18 cellular contexts compared by ENCODE assay signal in the genomic region with DNA sequence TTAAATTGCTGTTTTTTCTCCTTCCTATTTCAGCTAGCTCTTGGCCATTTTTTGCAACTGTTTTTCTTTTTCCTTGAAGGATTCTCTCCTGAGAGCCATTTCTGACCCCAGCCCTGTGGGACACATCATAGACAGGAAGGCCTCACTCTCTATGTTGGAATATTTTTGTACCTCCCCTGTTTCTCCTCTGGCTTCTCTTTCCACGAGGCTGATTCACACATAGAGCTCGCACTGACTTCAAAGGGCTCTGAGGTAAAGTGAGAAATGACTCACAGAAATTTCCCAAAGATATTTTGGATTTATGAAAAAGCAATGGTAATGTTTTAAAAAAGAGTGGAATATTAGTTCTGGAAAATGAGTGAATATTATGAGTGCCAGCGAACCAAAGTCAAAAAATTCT.
DNase-seq lines count a peak whose midpoint lies in the region; ATAC-seq, FAIRE-seq and TF ChIP-seq lines count a peak whose summit lies in the region.
"Had no signal": no experiment of that assay in that cellular context is flagged by ENCODE, and none has a peak within 500 bp of the region (broad histone marks: within the 10 kb centered on the region; RNA-seq: fewer than 3 reads in every experiment).

No MANE protein-coding gene starts in this region.

- H3K4me1 ChIP-seq in GM23248 (ENCODE audit: insufficient read depth) (no peaks in the 10 kb centered on the region), right atrium auricular region (no peaks in the 10 kb centered on the region)
- H3K4me1 ChIP-seq in effector memory CD4-positive, alpha-beta T cell (ENCODE audit: control insufficient read depth, insufficient read depth, low read length, poor library complexity, severe bottlenecking), result no peaks in the 10 kb centered on the region
- H3K4me1 ChIP-seq: BE2C, Peyer's patch had no signal

- H3K9me3 ChIP-seq in GM23248 (ENCODE audit: low read depth) (no peaks in the 10 kb centered on the region), right atrium auricular region (no peaks in the 10 kb centered on the region)
- no peaks in the 10 kb centered on the region for H3K9me3 ChIP-seq in effector memory CD4-positive, alpha-beta T cell (ENCODE audit: control insufficient read depth, low read length)
- H3K9me3 ChIP-seq: BE2C, Peyer's patch had no signal

- no peak overlapping the region for H3K4me2 ChIP-seq in GM23248 (ENCODE audit: unreplicated experiment)

- WGBS in GM23248 (ENCODE audit: low coverage in 1 of 2, low lambda C conversion rate in 2 of 2, missing lambda C conversion rate in 2 of 2), 2 experiments, result 33 to 41% methylated on average over 3 of the region's 3 CpGs

- H3K36me3 ChIP-seq in GM23248 (ENCODE audit: low read depth), result no peaks in the 10 kb centered on the region
- no peaks in the 10 kb centered on the region for H3K36me3 ChIP-seq in effector memory CD4-positive, alpha-beta T cell (ENCODE audit: control insufficient read depth, insufficient read depth, low read length)
- H3K36me3 ChIP-seq in right atrium auricular region, result no peaks in the 10 kb centered on the region
- H3K36me3 ChIP-seq: BE2C, Peyer's patch had no signal

- POLR2A ChIA-PET in RWPE1 (lab: Yijun Ruan, JAX; ENCODE audit: low non-redundant PET), result no interaction called here

- ATAC-seq in stimulated activated naive CD8-positive, alpha-beta T cell treated with anti-CD3 and anti-CD28 coated beads, Interleukin-15, Interleukin-2, amounts not matched to agents 100 U/mL and 50 U/mL, for 24 hours, result no peak

- CTCF ChIA-PET in RWPE1 (lab: Yijun Ruan, JAX), result no interaction called here

- H3K27ac ChIP-seq in GM23248 (no peak overlapping the region), RWPE1 (no peak overlapping the region), right atrium auricular region (no peak overlapping the region)
- no peak overlapping the region for H3K27ac ChIP-seq in effector memory CD4-positive, alpha-beta T cell (ENCODE audit: insufficient read depth, low read length, poor library complexity, severe bottlenecking)
- H3K27ac ChIP-seq: Peyer's patch had no signal

- no peaks in the 10 kb centered on the region for H4K20me1 ChIP-seq in GM23248 (ENCODE audit: insufficient read depth)

- in situ Hi-C loops in GM23248 (cut with MboI), result no loop called here

- H3K4me3 ChIP-seq in GM23248 (no peak overlapping the region), epithelial cell of esophagus (ENCODE audit: low read length) (no peak overlapping the region), right atrium auricular region (no peak overlapping the region)
- no peak overlapping the region for H3K4me3 ChIP-seq in effector memory CD4-positive, alpha-beta T cell (ENCODE audit: insufficient read depth, low read depth, low read length, poor library complexity, severe bottlenecking)
- H3K4me3 ChIP-seq: Peyer's patch had no signal

- TF ChIP-seq CTCF in RWPE1 (conservative IDR thresholded peaks at IDR 0.05; ENCODE audit: low read depth), result no peak
- TF ChIP-seq CTCF in epithelial cell of esophagus (IDR thresholded peaks at IDR 0.05; ENCODE audit: insufficient read depth, low read depth, low read length, missing control alignments), result no peak
- no peak for TF ChIP-seq CTCF in right atrium auricular region (IDR thresholded peaks at IDR 0.05)

- H3F3A ChIP-seq in GM23248 (ENCODE audit: insufficient read depth), result no peaks in the 10 kb centered on the region

- H3K9ac ChIP-seq in GM23248, result no peak overlapping the region

- peaks cover 30% of the 10 kb centered on the region for H3K27me3 ChIP-seq in GM23248 (replicated peaks; ENCODE audit: insufficient read depth)
- H3K27me3 ChIP-seq in effector memory CD4-positive, alpha-beta T cell (replicated peaks; ENCODE audit: control insufficient read depth, insufficient read depth, low read length, poor library complexity, severe bottlenecking), result no peaks in the 10 kb centered on the region
- no peaks in the 10 kb centered on the region for H3K27me3 ChIP-seq in right atrium auricular region
- H3K27me3 ChIP-seq: BE2C, Peyer's patch had no signal

- FAIRE-seq in urothelium cell line (lab: Jason Lieb, UNC), result no peak
- FAIRE-seq: H54 had no signal

- peak; percentile 27 for DNase-seq in GM23248
- DNase-seq in RWPE1 (ENCODE audit: low spot score), result peak; percentile 9
- peak; percentile 48 for DNase-seq in epithelial cell of esophagus (ENCODE audit: low read depth)
- DNase-seq in urothelium cell line (ENCODE audit: low spot score), result peak; percentile 56
- DNase-seq in effector memory CD4-positive, alpha-beta T cell, result no peak
- no peak for DNase-seq in stimulated activated naive CD8-positive, alpha-beta T cell treated with anti-CD3 and anti-CD28 coated beads, Interleukin-15, Interleukin-2, amounts not matched to agents 100 U/mL and 50 U/mL, for 24 hours
- no peak for DNase-seq in right atrium auricular region (ENCODE audit: low spot score)
- DNase-seq: BE2C; CD4-positive, alpha-beta memory T cell; DMS79 treated with DMSO at 0.1 percent for 48 hours; Karpas-422; NCI-H1417; NCI-H1930; NCI-H2171 treated with DMSO at 0.1 percent for 48 hours; NCI-H510A; NCI-H82; Peyer's patch had no signal

- H3K9me2 ChIP-seq in GM23248 (ENCODE audit: insufficient read depth), result no peaks in the 10 kb centered on the region

- H2AFZ ChIP-seq in GM23248, result no peak overlapping the region

- no peaks in the 10 kb centered on the region for H3K79me2 ChIP-seq in GM23248 (ENCODE audit: insufficient read depth)

Comparison
In these comparisons a context has a peak if more than half of its experiments do, and no peak if none do; other contexts are left out.
1. DNase-seq: peak in GM23248 (single experiment), RWPE1 (single experiment), epithelial cell of esophagus (single experiment) and urothelium cell line (single experiment); none in effector memory CD4-positive, alpha-beta T cell (0 of 3), stimulated activated naive CD8-positive, alpha-beta T cell treated with anti-CD3 and anti-CD28 coated beads, Interleukin-15, Interleukin-2, amounts not matched to agents 100 U/mL and 50 U/mL, for 24 hours (single experiment) and right atrium auricular region (single experiment).